In genomic region chr7:99257065-99257464, GRCh38 we compare ENCODE assay signal across 12 cellular contexts. TPM values are rescaled to one million over a fixed set of nuclear protein-coding genes. Genes with fewer than 3 reads are reported as not detected.
"Had no signal": no experiment of that assay in that cellular context is flagged by ENCODE, and none has a peak within 500 bp of the region (broad histone marks: within the 10 kb centered on the region; RNA-seq: fewer than 3 reads in every experiment).

No MANE protein-coding gene starts in this region.

- H2AFZ ChIP-seq: GM23248, GM23338 had no signal

- H3K4me3 Mint-ChIP-seq: GM23338, H9, HFFc6 had no signal

- H3K4me3 ChIP-seq: GM23248, GM23338, HAP-1 had no signal

- H3K9me3 Mint-ChIP-seq: GM23338, H9, HFFc6 had no signal

- H3K27ac Mint-ChIP-seq: GM23338, H9, HFFc6 had no signal

- DNase-seq: GM23248, GOT3, H7, H9, HCEC 1CT, HFFc6 had no signal

- H3K27ac ChIP-seq: GM23248 had no signal

- H3K9ac ChIP-seq: GM23248 had no signal

- H3K4me1 ChIP-seq: HAP-1 had no signal

- H3K9me3 ChIP-seq: HAP-1 had no signal

- H3K4me2 ChIP-seq: GM23338 had no signal

- FAIRE-seq: H1, H54 had no signal

- ATAC-seq: GM23338, HCT116 had no signal

- H3K36me3 ChIP-seq: HAP-1 had no signal

RNA-seq across cellular contexts. Expression of gene MYH16, which starts 15.6 kb away (rescaled TPM):
- total RNA-seq: GM23248, GM23338, H1, H7, H9 had no signal
- polyA plus RNA-seq: GM23248, GM23338, H1 had no signal

RNA-seq across cellular contexts. Expression of gene KPNA7, which starts 49.1 kb away (rescaled TPM):
- total RNA-seq: GM23248, GM23338, H1, H4, H7, H9, HFFc6 had no signal
- polyA plus RNA-seq: GM23248, GM23338, H1 had no signal
